27 cellular contexts compared by ENCODE assay signal in the genomic region with DNA sequence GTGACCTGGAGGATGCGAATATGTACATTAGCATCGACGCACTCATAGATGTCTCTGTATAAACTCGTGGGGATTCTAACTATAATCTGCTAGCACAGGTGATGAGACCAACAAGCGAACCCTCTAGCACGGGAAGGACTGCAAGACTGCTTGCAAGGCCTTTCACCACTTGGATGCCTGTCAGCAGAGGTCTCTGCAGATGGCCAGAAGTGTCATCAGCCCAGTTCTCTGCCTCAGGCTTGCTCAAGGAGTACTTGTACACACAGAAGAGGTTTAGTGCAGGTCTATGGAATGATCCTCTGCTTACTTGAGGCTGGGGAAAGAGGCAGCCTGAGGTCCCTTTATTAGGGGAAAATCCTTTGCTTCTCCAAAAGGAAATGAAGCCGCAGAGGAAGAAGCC.
"Had no signal": no experiment of that assay in that cellular context is flagged by ENCODE, and none has a peak within 500 bp of the region (broad histone marks: within the 10 kb centered on the region; RNA-seq: fewer than 3 reads in every experiment).

No MANE protein-coding gene starts in this region.

- H3K27ac Mint-ChIP-seq: natural killer cell; nephron; neural progenitor cell; progenitor cell of endocrine pancreas; stimulated activated effector memory CD8-positive, alpha-beta T cell treated with anti-CD3 and anti-CD28 coated beads, Interleukin-12 subunit alpha, Interleukin-12 subunit beta, amount 100 ng/mL, for 72 hours; stimulated activated naive B cell treated with anti-CD40 and anti-IgM and Interleukin-4, amounts not matched to agents 10 μg/mL and 1 μg/mL and 100 μg/mL, for 72 hours; stimulated activated naive CD8-positive, alpha-beta T cell treated with anti-CD3 and anti-CD28 coated beads, Interleukin-15, Interleukin-2, amounts not matched to agents 100 ng/mL and 50 ng/mL, for 24 hours had no signal

- H3K27ac ChIP-seq: neural progenitor cell, ovary, parathyroid adenoma, psoas muscle, right lobe of liver, sigmoid colon, stomach, thoracic aorta, thyroid gland, tibial nerve, upper lobe of left lung, vagina had no signal

- H3K36me3 Mint-ChIP-seq: natural killer cell; neural progenitor cell; stimulated activated effector memory CD8-positive, alpha-beta T cell treated with anti-CD3 and anti-CD28 coated beads, Interleukin-12 subunit alpha, Interleukin-12 subunit beta, amount 100 ng/mL, for 72 hours had no signal

- H3K9me3 Mint-ChIP-seq: natural killer cell; neural progenitor cell; stimulated activated effector memory CD8-positive, alpha-beta T cell treated with anti-CD3 and anti-CD28 coated beads, Interleukin-12 subunit alpha, Interleukin-12 subunit beta, amount 100 ng/mL, for 72 hours; stimulated activated naive B cell treated with anti-CD40 and anti-IgM and Interleukin-4, amounts not matched to agents 10 μg/mL and 1 μg/mL and 100 μg/mL, for 72 hours; stimulated activated naive CD8-positive, alpha-beta T cell treated with anti-CD3 and anti-CD28 coated beads, Interleukin-15, Interleukin-2, amounts not matched to agents 100 ng/mL and 50 ng/mL, for 24 hours had no signal

- DNase-seq: natural killer cell; occipital lobe; ovary; posterior cingulate gyrus; psoas muscle; right cardiac atrium; right lobe of liver; sigmoid colon; stimulated activated CD4-positive, alpha-beta T cell treated with anti-CD3 and anti-CD28 coated beads, Interleukin-15, amount 100 ng/mL, for 24 hours; stimulated activated CD4-positive, alpha-beta T cell treated with anti-CD3 and anti-CD28 coated beads, Interleukin-2, amount 100 ng/mL, for 24 hours; stimulated activated CD4-positive, alpha-beta T cell treated with anti-CD3 and anti-CD28 coated beads, Interleukin-2, amount 100 ng/mL, for 48 hours; stimulated activated CD4-positive, alpha-beta T cell treated with anti-CD3 and anti-CD28 coated beads, Interleukin-4, amount 100 ng/mL, for 24 hours; stimulated activated naive B cell treated with anti-CD40 and anti-IgM and Interleukin-4, amounts not matched to agents 10 μg/mL and 1 μg/mL and 100 μg/mL, for 72 hours; stimulated activated naive CD4-positive, alpha-beta T cell treated with Interleukin-2 at 50 U/mL for 16 hours; stomach; thyroid gland; trophoblast cell; upper lobe of left lung had no signal

- H3K4me1 Mint-ChIP-seq: neural progenitor cell had no signal

- H3K27me3 Mint-ChIP-seq: stimulated activated naive B cell treated with anti-CD40 and anti-IgM and Interleukin-4, amounts not matched to agents 10 μg/mL and 1 μg/mL and 100 μg/mL, for 72 hours; stimulated activated naive CD8-positive, alpha-beta T cell treated with anti-CD3 and anti-CD28 coated beads, Interleukin-15, Interleukin-2, amounts not matched to agents 100 ng/mL and 50 ng/mL, for 24 hours had no signal

- H3K4me3 Mint-ChIP-seq: natural killer cell; nephron; neural progenitor cell; stimulated activated effector memory CD8-positive, alpha-beta T cell treated with anti-CD3 and anti-CD28 coated beads, Interleukin-12 subunit alpha, Interleukin-12 subunit beta, amount 100 ng/mL, for 72 hours; stimulated activated naive B cell treated with anti-CD40 and anti-IgM and Interleukin-4, amounts not matched to agents 10 μg/mL and 1 μg/mL and 100 μg/mL, for 72 hours; stimulated activated naive CD8-positive, alpha-beta T cell treated with anti-CD3 and anti-CD28 coated beads, Interleukin-15, Interleukin-2, amounts not matched to agents 100 ng/mL and 50 ng/mL, for 24 hours had no signal
